In the genomic region with DNA sequence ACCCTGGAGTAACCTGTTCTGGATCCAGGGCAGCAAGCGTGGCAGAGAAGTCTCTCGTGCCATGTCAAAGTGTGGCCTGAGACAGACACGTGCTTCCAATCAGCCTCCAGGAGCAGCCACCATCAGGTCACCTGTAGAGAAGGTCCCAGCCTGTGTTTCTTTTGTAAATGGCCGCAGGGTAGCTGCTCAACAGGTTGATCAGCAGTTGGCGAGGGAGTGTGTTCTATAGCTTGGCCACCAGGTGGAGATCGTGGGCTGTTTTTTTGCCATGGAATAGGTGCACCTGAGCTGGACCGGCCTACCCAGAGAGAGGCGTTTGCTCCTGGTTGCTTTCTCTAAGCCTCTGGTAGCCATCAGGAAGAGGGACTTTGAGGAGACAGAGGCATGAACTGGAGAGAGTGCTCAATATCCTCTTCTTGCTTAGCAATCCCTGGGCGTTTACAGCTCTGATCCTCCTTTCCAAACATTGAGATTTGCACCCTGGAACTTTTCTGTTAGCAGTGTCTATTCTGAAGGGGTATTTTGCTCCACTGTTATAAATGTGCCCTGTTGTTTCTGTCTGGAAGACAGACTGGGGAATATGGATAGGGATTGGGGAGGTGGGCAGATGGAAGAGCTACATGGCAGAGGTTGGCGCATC, we compare ENCODE assay signal across 8 cellular contexts. TPM values are rescaled to one million over a fixed set of nuclear protein-coding genes. Genes with fewer than 3 reads are reported as not detected.
DNase-seq lines count a peak whose midpoint lies in the region; ATAC-seq and TF ChIP-seq lines count a peak whose summit lies in the region.

No MANE protein-coding gene starts in this region.

- H3K27me3 ChIP-seq in dorsolateral prefrontal cortex, result peaks cover 0 to 51% (median 32%) of the 10 kb centered on the region in 45 donors

- intact Hi-C loops in CD14-positive monocyte (cut with micrococcal nuclease) (loop anchor here (2.0 to 10.0 kb wide), 8 partner anchors 103 to 411 kb away; no protein-coding TSS in a partner anchor), dorsolateral prefrontal cortex (cut with DNase I) (loop anchor here (1.0 to 10.0 kb wide), 5 partner anchors 293 to 596 kb away; no protein-coding TSS in a partner anchor)
- intact Hi-C loops in activated CD4-positive, alpha-beta T cell treated with anti-CD3 and anti-CD28 coated beads, Interleukin-2, amount 10 ng/mL, durations not matched to agents 24 days and 14 days (cut with micrococcal nuclease), result loop anchor here (1.0 to 5.0 kb wide), 3 partner anchors 293 to 781 kb away; no protein-coding TSS in a partner anchor

- H3K4me1 Mint-ChIP-seq in CD14-positive monocyte, result peaks cover 31% of the 10 kb centered on the region
- peaks cover 4% of the 10 kb centered on the region for H3K4me1 Mint-ChIP-seq in activated CD4-positive, alpha-beta T cell treated with anti-CD3 and anti-CD28 coated beads, Interleukin-2, amount 10 ng/mL, durations not matched to agents 24 days and 14 days
- peaks cover 11% of the 10 kb centered on the region for H3K4me1 Mint-ChIP-seq in stimulated activated memory B cell treated with anti-CD40 and anti-IgM and Interleukin-4, amounts not matched to agents 10 μg/mL and 1 μg/mL and 100 μg/mL, for 72 hours

- no peak overlapping the region for H3K4me3 Mint-ChIP-seq in CD14-positive monocyte
- H3K4me3 Mint-ChIP-seq in activated CD4-positive, alpha-beta T cell treated with anti-CD3 and anti-CD28 coated beads, Interleukin-2, amount 10 ng/mL, durations not matched to agents 24 days and 14 days, result no peak overlapping the region
- H3K4me3 Mint-ChIP-seq in stimulated activated memory B cell treated with anti-CD40 and anti-IgM and Interleukin-4, amounts not matched to agents 10 μg/mL and 1 μg/mL and 100 μg/mL, for 72 hours, result no peak overlapping the region

- DNase-seq in CD14-positive monocyte (ENCODE audit: low spot score) (peak; percentile 62), NCI-H526 (lab: John Stamatoyannopoulos, UW) (peak; percentile 38 to 86), dorsolateral prefrontal cortex (peak in 8 of 10 donors; percentile 20 to 64 (median 52)), midbrain (lab: John Stamatoyannopoulos, UW) (peak; percentile 14)
- peak; percentile 86 for DNase-seq in activated CD4-positive, alpha-beta T cell treated with anti-CD3 and anti-CD28 coated beads, Interleukin-2, amount 10 ng/mL, durations not matched to agents 24 days and 14 days

- H3K27ac Mint-ChIP-seq in CD14-positive monocyte, result peak overlapping the region in 2 of 7 donors; percentile 40 to 64
- H3K27ac Mint-ChIP-seq in activated CD4-positive, alpha-beta T cell treated with anti-CD3 and anti-CD28 coated beads, Interleukin-2, amount 10 ng/mL, durations not matched to agents 24 days and 14 days, result no peak overlapping the region
- no peak overlapping the region for H3K27ac Mint-ChIP-seq in stimulated activated memory B cell treated with anti-CD40 and anti-IgM and Interleukin-4, amounts not matched to agents 10 μg/mL and 1 μg/mL and 100 μg/mL, for 72 hours

- H3K4me3 ChIP-seq in dorsolateral prefrontal cortex, result no peak overlapping the region

- peaks cover 0 to 7% (median 6%) of the 10 kb centered on the region in 7 donors for H3K9me3 Mint-ChIP-seq in CD14-positive monocyte
- H3K9me3 Mint-ChIP-seq in activated CD4-positive, alpha-beta T cell treated with anti-CD3 and anti-CD28 coated beads, Interleukin-2, amount 10 ng/mL, durations not matched to agents 24 days and 14 days, result no peaks in the 10 kb centered on the region
- no peaks in the 10 kb centered on the region for H3K9me3 Mint-ChIP-seq in stimulated activated memory B cell treated with anti-CD40 and anti-IgM and Interleukin-4, amounts not matched to agents 10 μg/mL and 1 μg/mL and 100 μg/mL, for 72 hours

- TF ChIP-seq CTCF in CD14-positive monocyte (IDR thresholded peaks at IDR 0.05) (peak; percentile 84), dorsolateral prefrontal cortex (IDR thresholded peaks at IDR 0.05 in 54 of 56, conservative IDR thresholded peaks at IDR 0.05 in 2 of 56; ENCODE audit: low read depth in 1 of 56, partially characterized antibody in 56 of 56) (peak; percentile 54 to 88 (median 80))

- no peaks in the 10 kb centered on the region for H3K36me3 Mint-ChIP-seq in CD14-positive monocyte
- H3K36me3 Mint-ChIP-seq in activated CD4-positive, alpha-beta T cell treated with anti-CD3 and anti-CD28 coated beads, Interleukin-2, amount 10 ng/mL, durations not matched to agents 24 days and 14 days (ENCODE audit: low read depth), result no peaks in the 10 kb centered on the region
- no peaks in the 10 kb centered on the region for H3K36me3 Mint-ChIP-seq in stimulated activated memory B cell treated with anti-CD40 and anti-IgM and Interleukin-4, amounts not matched to agents 10 μg/mL and 1 μg/mL and 100 μg/mL, for 72 hours

- peak; percentile 87 for ATAC-seq in GM19324 (IDR thresholded peaks at IDR 0.05; ENCODE audit: low FRiP score, unreplicated experiment)
- ATAC-seq in HG03342 (IDR thresholded peaks at IDR 0.05; ENCODE audit: unreplicated experiment), result peak; percentile 88
- peak; percentile 79 for ATAC-seq in stimulated activated memory B cell treated with anti-CD40 and anti-IgM and Interleukin-4, amounts not matched to agents 10 μg/mL and 1 μg/mL and 100 μg/mL, for 72 hours

- no peak overlapping the region for H3K27ac ChIP-seq in dorsolateral prefrontal cortex

- peaks cover 3 to 18% (median 11%) of the 10 kb centered on the region in 3 donors for H3K27me3 Mint-ChIP-seq in CD14-positive monocyte (ENCODE audit: low read depth in 3 of 3)
- peaks cover under 1% of the 10 kb centered on the region for H3K27me3 Mint-ChIP-seq in activated CD4-positive, alpha-beta T cell treated with anti-CD3 and anti-CD28 coated beads, Interleukin-2, amount 10 ng/mL, durations not matched to agents 24 days and 14 days
- peaks cover 46% of the 10 kb centered on the region for H3K27me3 Mint-ChIP-seq in stimulated activated memory B cell treated with anti-CD40 and anti-IgM and Interleukin-4, amounts not matched to agents 10 μg/mL and 1 μg/mL and 100 μg/mL, for 72 hours

RNA-seq across cellular contexts. Expression of a gene that starts 34.2 kb away (rescaled TPM):
- polyA plus RNA-seq in CD14-positive monocyte, result not detected
- total RNA-seq in activated CD4-positive, alpha-beta T cell treated with anti-CD3 and anti-CD28 coated beads, Interleukin-2, amount 10 ng/mL, durations not matched to agents 24 days and 14 days, result not detected in 2 replicates
- under 1 TPM in 9 of 120 experiments, not detected in 111; 0.18 to 0.48 (median 0.22) TPM for total RNA-seq in dorsolateral prefrontal cortex

Comparison
In these comparisons a context has a peak if more than half of its experiments do, and no peak if none do; other contexts are left out.
1. DNase-seq: peak in every context shown above with its lines; median percentile 86 in activated CD4-positive, alpha-beta T cell treated with anti-CD3 and anti-CD28 coated beads, Interleukin-2, amount 10 ng/mL, durations not matched to agents 24 days and 14 days; 62 in CD14-positive monocyte; 62 in NCI-H526; 52 in dorsolateral prefrontal cortex; 14 in midbrain.